15 cellular contexts compared by ENCODE assay signal in genomic region chr1:66705100-66705499, GRCh38. TPM values are rescaled to one million over a fixed set of nuclear protein-coding genes. Genes with fewer than 3 reads are reported as not detected.
A peak's percentile ranks its signal among the peaks of the same experiment; 100 is the strongest.
DNase-seq lines count a peak whose midpoint lies in the region; TF ChIP-seq lines count a peak whose summit lies in the region.
"Had no signal": no experiment of that assay in that cellular context is flagged by ENCODE, and none has a peak within 500 bp of the region (broad histone marks: within the 10 kb centered on the region; RNA-seq: fewer than 3 reads in every experiment).

No MANE protein-coding gene starts in this region.

- H3K27me3 ChIP-seq in BJ (ENCODE audit: control insufficient read depth, insufficient read depth, low read length) (no peaks in the 10 kb centered on the region), uterus (no peaks in the 10 kb centered on the region), Caco-2 (replicated peaks; ENCODE audit: control insufficient read depth, insufficient read depth, low read length) (no peaks in the 10 kb centered on the region)

- H3K4me3 ChIP-seq in BJ (ENCODE audit: low read depth, low read length) (no peak overlapping the region), uterus (no peak overlapping the region), Caco-2 (ENCODE audit: low read depth, low read length) (no peak overlapping the region)

- H3K27ac ChIP-seq in uterus: no peak overlapping the region
- H3K27ac ChIP-seq: C4-2B had no signal

- no peak for TF ChIP-seq POLR2A in uterus (IDR thresholded peaks at IDR 0.05)

- no peaks in the 10 kb centered on the region for H3K9me3 Mint-ChIP-seq in Caco-2 (ENCODE audit: unreplicated experiment)
- H3K9me3 Mint-ChIP-seq: activated CD4-positive, alpha-beta T cell treated with anti-CD3 and anti-CD28 coated beads, Interleukin-2, amount 10 ng/mL, durations not matched to agents 7 days and 5 days; activated T-helper 1 cell treated with anti-CD3 and anti-CD28 coated beads, Interleukin-12 subunit alpha, Interleukin-12 subunit beta, Interleukin-2, Interleukin-4 antibody, amounts not matched to agents 30 ng/mL and 10 ng/mL and 1 ng/mL, durations not matched to agents 14 hours and 24 hours and 36 hours had no signal

- BruUV-seq in Caco-2 (replicated peaks; lab: Mats Ljungman, UMichigan): no TSS peak

- no peaks in the 10 kb centered on the region for H3K27me3 Mint-ChIP-seq in Caco-2 (ENCODE audit: insufficient read depth, unreplicated experiment)

- H3K4me1 Mint-ChIP-seq in Caco-2 (ENCODE audit: low read depth, unreplicated experiment): no peaks in the 10 kb centered on the region
- H3K4me1 Mint-ChIP-seq: activated CD4-positive, alpha-beta T cell treated with anti-CD3 and anti-CD28 coated beads, Interleukin-2, amount 10 ng/mL, durations not matched to agents 7 days and 5 days had no signal

- DNase-seq in BJ (ENCODE audit: low read depth): peak; percentile 62
- DNase-seq in fibroblast of peridontal ligament (ENCODE audit: extremely low read depth): peak; percentile 63
- DNase-seq in pons (ENCODE audit: low spot score): peak; percentile 14
- no peak for DNase-seq in NCI-H2196 (lab: John Stamatoyannopoulos, UW; ENCODE audit: unreplicated experiment)
- DNase-seq in DMS 273 treated with DMSO at 0.1 percent for 48 hours (lab: John Stamatoyannopoulos, UW): no peak
- DNase-seq in uterus: no peak
- no peak for DNase-seq in Caco-2
- DNase-seq: activated CD4-positive, alpha-beta T cell treated with anti-CD3 and anti-CD28 coated beads, Interleukin-2, amount 10 ng/mL, durations not matched to agents 7 days and 5 days; MV-4-11; NCI-H446; stimulated activated naive CD8-positive, alpha-beta T cell treated with anti-CD3 and anti-CD28 coated beads, Interleukin-15, Interleukin-2, amounts not matched to agents 100 U/mL and 50 U/mL, for 24 hours; T-helper 2 cell had no signal

- H3K4me3 Mint-ChIP-seq in Caco-2 (ENCODE audit: unreplicated experiment): no peak overlapping the region
- H3K4me3 Mint-ChIP-seq: activated CD4-positive, alpha-beta T cell treated with anti-CD3 and anti-CD28 coated beads, Interleukin-2, amount 10 ng/mL, durations not matched to agents 7 days and 5 days; activated T-helper 1 cell treated with anti-CD3 and anti-CD28 coated beads, Interleukin-12 subunit alpha, Interleukin-12 subunit beta, Interleukin-2, Interleukin-4 antibody, amounts not matched to agents 30 ng/mL and 10 ng/mL and 1 ng/mL, durations not matched to agents 14 hours and 24 hours and 36 hours had no signal

- H3K27ac Mint-ChIP-seq in Caco-2 (ENCODE audit: unreplicated experiment): no peak overlapping the region
- H3K27ac Mint-ChIP-seq: activated CD4-positive, alpha-beta T cell treated with anti-CD3 and anti-CD28 coated beads, Interleukin-2, amount 10 ng/mL, durations not matched to agents 7 days and 5 days; activated T-helper 1 cell treated with anti-CD3 and anti-CD28 coated beads, Interleukin-12 subunit alpha, Interleukin-12 subunit beta, Interleukin-2, Interleukin-4 antibody, amounts not matched to agents 30 ng/mL and 10 ng/mL and 1 ng/mL, durations not matched to agents 14 hours and 24 hours and 36 hours had no signal

- CTCF ChIA-PET in BJ (lab: Yijun Ruan, JAX): interaction anchor here (1.7 kb wide), 1 partner anchor 10 kb away, joined by 3 read pairs; no protein-coding TSS in a partner anchor
- CTCF ChIA-PET in Caco-2 (lab: Charles Lee): no interaction called here

- POLR2A ChIA-PET in BJ (lab: Charles Lee): interaction anchor here (0.6 kb wide), 1 partner anchor 12 kb away, joined by 3 read pairs; no protein-coding TSS in a partner anchor
- POLR2A ChIA-PET in Caco-2 (lab: Charles Lee): no interaction called here

- TF ChIP-seq CTCF in BJ (IDR thresholded peaks at IDR 0.05; ENCODE audit: insufficient read depth, low read depth, low read length) (no peak), uterus (IDR thresholded peaks at IDR 0.05) (no peak), Caco-2 (IDR thresholded peaks at IDR 0.05; ENCODE audit: insufficient read depth in 1 of 2, low read depth in 1 of 2, low read length in 1 of 2, severe bottlenecking in 1 of 2, unreplicated experiment in 1 of 2) (no peak)

- no peaks in the 10 kb centered on the region for H3K9me3 ChIP-seq in uterus
- no peaks in the 10 kb centered on the region for H3K9me3 ChIP-seq in Caco-2

- H3K36me3 Mint-ChIP-seq in Caco-2 (ENCODE audit: insufficient read depth, unreplicated experiment): no peaks in the 10 kb centered on the region

- no peaks in the 10 kb centered on the region for H3K36me3 ChIP-seq in BJ (ENCODE audit: control insufficient read depth, insufficient read depth, low read length)
- no peaks in the 10 kb centered on the region for H3K36me3 ChIP-seq in uterus
- H3K36me3 ChIP-seq in Caco-2 (ENCODE audit: control insufficient read depth, insufficient read depth, low read length): no peaks in the 10 kb centered on the region

- intact Hi-C loops in uterus (cut with DNase I; ENCODE audit: low total_unique reads): no loop called here
- intact Hi-C loops in Caco-2 (cut with micrococcal nuclease; ENCODE audit: unreplicated experiment): no loop called here

- H3K4me1 ChIP-seq in uterus (no peaks in the 10 kb centered on the region), Caco-2 (no peaks in the 10 kb centered on the region)

TF ChIP-seq in PFSK-1, 5 proteins besides CTCF, POLR2A, EP300 and RAD21:
- TF ChIP-seq, protein P1, sequence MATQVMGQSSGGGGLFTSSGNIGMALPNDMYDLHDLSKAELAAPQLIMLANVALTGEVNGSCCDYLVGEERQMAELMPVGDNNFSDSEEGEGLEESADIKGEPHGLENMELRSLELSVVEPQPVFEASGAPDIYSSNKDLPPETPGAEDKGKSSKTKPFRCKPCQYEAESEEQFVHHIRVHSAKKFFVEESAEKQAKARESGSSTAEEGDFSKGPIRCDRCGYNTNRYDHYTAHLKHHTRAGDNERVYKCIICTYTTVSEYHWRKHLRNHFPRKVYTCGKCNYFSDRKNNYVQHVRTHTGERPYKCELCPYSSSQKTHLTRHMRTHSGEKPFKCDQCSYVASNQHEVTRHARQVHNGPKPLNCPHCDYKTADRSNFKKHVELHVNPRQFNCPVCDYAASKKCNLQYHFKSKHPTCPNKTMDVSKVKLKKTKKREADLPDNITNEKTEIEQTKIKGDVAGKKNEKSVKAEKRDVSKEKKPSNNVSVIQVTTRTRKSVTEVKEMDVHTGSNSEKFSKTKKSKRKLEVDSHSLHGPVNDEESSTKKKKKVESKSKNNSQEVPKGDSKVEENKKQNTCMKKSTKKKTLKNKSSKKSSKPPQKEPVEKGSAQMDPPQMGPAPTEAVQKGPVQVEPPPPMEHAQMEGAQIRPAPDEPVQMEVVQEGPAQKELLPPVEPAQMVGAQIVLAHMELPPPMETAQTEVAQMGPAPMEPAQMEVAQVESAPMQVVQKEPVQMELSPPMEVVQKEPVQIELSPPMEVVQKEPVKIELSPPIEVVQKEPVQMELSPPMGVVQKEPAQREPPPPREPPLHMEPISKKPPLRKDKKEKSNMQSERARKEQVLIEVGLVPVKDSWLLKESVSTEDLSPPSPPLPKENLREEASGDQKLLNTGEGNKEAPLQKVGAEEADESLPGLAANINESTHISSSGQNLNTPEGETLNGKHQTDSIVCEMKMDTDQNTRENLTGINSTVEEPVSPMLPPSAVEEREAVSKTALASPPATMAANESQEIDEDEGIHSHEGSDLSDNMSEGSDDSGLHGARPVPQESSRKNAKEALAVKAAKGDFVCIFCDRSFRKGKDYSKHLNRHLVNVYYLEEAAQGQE (IDR thresholded peaks at IDR 0.05; ENCODE audit: insufficient read depth in 1 of 2, low read depth in 2 of 2, low read length in 2 of 2): peak in 1 of 2 experiments; percentile 52; a peak in 1 of 4 replicates
- TF ChIP-seq FOXP2 (optimal IDR thresholded peaks at IDR 0.05; ENCODE audit: borderline replicate concordance, extremely low read depth, extremely low read length, insufficient read depth): no peak
- TF ChIP-seq POLR2AphosphoS5 (IDR thresholded peaks at IDR 0.05; ENCODE audit: low read depth, low read length): no peak
- TF ChIP-seq SIN3A (IDR thresholded peaks at IDR 0.05; ENCODE audit: borderline replicate concordance, insufficient read depth, low read length): peak; percentile 89; the same call in 1 of the 2 replicates
- TF ChIP-seq TAF1 (IDR thresholded peaks at IDR 0.05; ENCODE audit: borderline replicate concordance, insufficient read depth, low read length): no peak

RNA-seq across cellular contexts. Expression of gene DYNLT5, which starts 47.2 kb away (rescaled TPM):
- polyA plus RNA-seq in BJ (2011; rRNA removed): 0.52 and 1.1 TPM in 2 replicates
- polyA minus RNA-seq in BJ (2011; rRNA and poly(A)+ RNA removed): not detected in 2 replicates
- polyA plus RNA-seq in PFSK-1 (2012; ENCODE audit: insufficient read length, low read depth): not detected
- total RNA-seq in uterus (1 to 10 TPM in 2 of 4 donors, not detected in 2; 1.3 to 1.5 TPM), Caco-2 (2022) (not detected in 2 replicates)
- total RNA-seq: activated CD4-positive, alpha-beta T cell treated with anti-CD3 and anti-CD28 coated beads, Interleukin-2, amount 10 ng/mL, durations not matched to agents 7 days and 5 days; activated T-helper 1 cell treated with anti-CD3 and anti-CD28 coated beads, Interleukin-12 subunit alpha, Interleukin-12 subunit beta, Interleukin-2, Interleukin-4 antibody, amounts not matched to agents 30 ng/mL and 10 ng/mL and 1 ng/mL, durations not matched to agents 14 hours and 24 hours and 36 hours had no signal

Comparison
In these comparisons a context has a peak if more than half of its experiments do, and no peak if none do; other contexts are left out.
1. DNase-seq: peak in BJ (single experiment), fibroblast of peridontal ligament (single experiment) and pons (single experiment); none in NCI-H2196 (single experiment), DMS 273 treated with DMSO at 0.1 percent for 48 hours (single experiment), uterus (0 of 2) and Caco-2 (0 of 2).